Comparison of ENCODE assay signal across 8 cellular contexts in the genomic region with DNA sequence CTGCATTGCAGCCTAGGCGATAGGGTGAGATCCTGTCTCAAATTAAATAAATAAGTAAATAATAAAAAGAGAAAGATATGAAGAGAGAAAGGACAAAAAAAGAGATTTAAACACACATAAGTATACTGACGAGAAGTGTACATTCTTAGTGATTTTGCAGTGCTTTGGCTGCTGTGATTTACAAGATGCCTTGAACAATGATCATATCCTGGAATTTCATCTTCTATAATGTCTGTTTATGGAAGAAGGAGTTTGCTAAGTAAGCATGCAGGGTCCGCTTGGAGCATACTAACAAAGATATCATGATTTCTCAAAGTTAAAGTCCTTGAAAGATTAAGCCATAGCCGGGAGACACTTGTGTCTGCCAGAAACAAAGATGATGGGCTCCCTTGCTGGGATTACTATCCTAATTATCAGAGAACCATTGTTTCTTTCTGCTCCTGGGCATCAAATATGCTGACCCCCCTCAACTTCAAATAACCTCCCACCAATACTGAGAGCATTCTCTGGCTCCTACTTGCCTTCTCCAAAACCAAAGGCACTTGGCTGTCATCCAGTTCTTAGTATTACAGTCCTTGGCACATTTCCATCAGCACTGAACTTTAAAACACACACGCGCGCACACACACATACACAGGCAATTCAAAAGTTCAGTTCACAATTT. TPM values are rescaled to one million over a fixed set of nuclear protein-coding genes. Genes with fewer than 3 reads are reported as not detected.
DNase-seq lines count a peak whose midpoint lies in the region; ATAC-seq and TF ChIP-seq lines count a peak whose summit lies in the region.

No MANE protein-coding gene starts in this region.

- H3F3A ChIP-seq in GM23248 (ENCODE audit: insufficient read depth) = peaks cover 4% of the 10 kb centered on the region; the same call in 1 of the 2 replicates

- H2AFZ ChIP-seq in GM23248 = no peak overlapping the region

- H3K27me3 ChIP-seq in GM23248 (replicated peaks; ENCODE audit: insufficient read depth) = no peaks in the 10 kb centered on the region
- peaks cover 2% of the 10 kb centered on the region for H3K27me3 ChIP-seq in CD8-positive, alpha-beta T cell (ENCODE audit: insufficient read depth, low read length)

- in situ Hi-C loops in GM23248 (cut with MboI) = no loop called here

- H3K9ac ChIP-seq in GM23248 = no peak overlapping the region

- no peaks in the 10 kb centered on the region for H3K4me1 Mint-ChIP-seq in CD8-positive, alpha-beta T cell (ENCODE audit: low read depth)

- ATAC-seq in CD8-positive, alpha-beta T cell = no peak

- H3K27me3 Mint-ChIP-seq in CD8-positive, alpha-beta T cell (ENCODE audit: low read depth) = peaks cover 13% of the 10 kb centered on the region

- TF ChIP-seq CTCF in fibroblast of mammary gland (conservative IDR thresholded peaks at IDR 0.05; ENCODE audit: control insufficient read depth, insufficient read depth, low read depth, low read length) = no peak
- no peak for TF ChIP-seq CTCF in retinal pigment epithelial cell (conservative IDR thresholded peaks at IDR 0.05; ENCODE audit: low read depth, low read length)
- no peak for TF ChIP-seq CTCF in CD8-positive, alpha-beta T cell (IDR thresholded peaks at IDR 0.05)

- WGBS in GM23248 (ENCODE audit: low coverage in 1 of 2, low lambda C conversion rate in 2 of 2, missing lambda C conversion rate in 2 of 2), 2 experiments = 68% methylated on average over 7 of the region's 7 CpGs

- POLR2A ChIA-PET in CD8-positive, alpha-beta T cell (lab: Charles Lee) = no interaction called here

- no peaks in the 10 kb centered on the region for H3K36me3 ChIP-seq in GM23248 (ENCODE audit: low read depth)
- H3K36me3 ChIP-seq in CD8-positive, alpha-beta T cell (ENCODE audit: insufficient read depth, low read length) = no peaks in the 10 kb centered on the region

- CTCF ChIA-PET in CD8-positive, alpha-beta T cell (lab: Charles Lee) = no interaction called here

- no peaks in the 10 kb centered on the region for H4K20me1 ChIP-seq in GM23248 (ENCODE audit: insufficient read depth)

- H3K9me3 Mint-ChIP-seq in CD8-positive, alpha-beta T cell = no peaks in the 10 kb centered on the region

- peaks cover 16% of the 10 kb centered on the region for H3K4me1 ChIP-seq in GM23248 (ENCODE audit: insufficient read depth)
- no peaks in the 10 kb centered on the region for H3K4me1 ChIP-seq in CD8-positive, alpha-beta T cell (ENCODE audit: insufficient read depth, low read length)

- DNase-seq in GM23248 (peak; percentile 82), NCI-H69 (lab: John Stamatoyannopoulos, UW) (peak; percentile 81), fibroblast of mammary gland (ENCODE audit: low read depth) (peak; percentile 91), retinal pigment epithelial cell (ENCODE audit: low read depth) (peak; percentile 89), GF-D8 (lab: John Stamatoyannopoulos, UW) (no peak)
- no peak for DNase-seq in CD8-positive, alpha-beta T cell
- no peak for DNase-seq in activated CD8-positive, alpha-beta memory T cell treated with anti-CD3 and anti-CD28 coated beads, Interleukin-2, amount 50 U/mL, for 48 hours
- DNase-seq in activated naive CD4-positive, alpha-beta T cell treated with Interleukin-2 at 50 U/mL for 16 hours = no peak

- H3K4me3 ChIP-seq in GM23248 (no peak overlapping the region), fibroblast of mammary gland (ENCODE audit: control insufficient read depth, low read depth, low read length) (no peak overlapping the region), retinal pigment epithelial cell (ENCODE audit: low read length) (peak overlapping the region; percentile 13)
- no peak overlapping the region for H3K4me3 ChIP-seq in CD8-positive, alpha-beta T cell (ENCODE audit: low read depth, low read length)

- H3K4me2 ChIP-seq in GM23248 (ENCODE audit: unreplicated experiment) = no peak overlapping the region

- no peaks in the 10 kb centered on the region for H3K9me3 ChIP-seq in GM23248 (ENCODE audit: low read depth)
- H3K9me3 ChIP-seq in CD8-positive, alpha-beta T cell (ENCODE audit: low read length) = no peaks in the 10 kb centered on the region

- no peaks in the 10 kb centered on the region for H3K9me2 ChIP-seq in GM23248 (ENCODE audit: insufficient read depth)

- no peak overlapping the region for H3K27ac ChIP-seq in GM23248
- no peak overlapping the region for H3K27ac ChIP-seq in CD8-positive, alpha-beta T cell (ENCODE audit: low read depth, low read length)

- no peaks in the 10 kb centered on the region for H3K36me3 Mint-ChIP-seq in CD8-positive, alpha-beta T cell

- H3K27ac Mint-ChIP-seq in CD8-positive, alpha-beta T cell = no peak overlapping the region

- H3K79me2 ChIP-seq in GM23248 (ENCODE audit: insufficient read depth) = no peaks in the 10 kb centered on the region

- intact Hi-C loops in CD8-positive, alpha-beta T cell (cut with DNase I, micrococcal nuclease) = no loop called here

- H3K4me3 Mint-ChIP-seq in CD8-positive, alpha-beta T cell = no peak overlapping the region

RNA-seq across cellular contexts. Expression of gene STAM2, which starts 47.5 kb away (rescaled TPM):
- total RNA-seq in GM23248 (2014; rRNA removed; shearing (Covaris generic)) = 29.6 and 42.6 TPM in 2 replicates
- 14.7 and 14.9 TPM in 2 replicates for polyA plus RNA-seq in GM23248 (2016; fragmentation: Nextera tagmentation; extraction: Ambion mirVana)
- 1 to 10 TPM; 3.2 to 5.7 TPM for total RNA-seq in CD8-positive, alpha-beta T cell

Comparison
In these comparisons a context has a peak if more than half of its experiments do, and no peak if none do; other contexts are left out.
1. DNase-seq: peak in GM23248 (single experiment), NCI-H69 (single experiment), fibroblast of mammary gland (single experiment) and retinal pigment epithelial cell (single experiment); none in CD8-positive, alpha-beta T cell (0 of 7), activated CD8-positive, alpha-beta memory T cell treated with anti-CD3 and anti-CD28 coated beads, Interleukin-2, amount 50 U/mL, for 48 hours (single experiment), GF-D8 (single experiment) and activated naive CD4-positive, alpha-beta T cell treated with Interleukin-2 at 50 U/mL for 16 hours (single experiment).